ENCODE assay signal across 1 cellular context in genomic region chr20:32204485-32205115, GRCh38.
TF ChIP-seq lines count a peak whose summit lies in the region.

No MANE protein-coding gene starts in this region.

TF ChIP-seq in HepG2, 621 proteins besides CTCF, POLR2A, EP300 and RAD21:
- TF ChIP-seq FOXO4 (CRISPR knock-in tag; conservative IDR thresholded peaks at IDR 0.05), result 0 out of 2 replicates have a peak, but pooled peaks have one; percentile 60
- TF ChIP-seq TBX2 (CRISPR knock-in tag; IDR thresholded peaks at IDR 0.05; ENCODE audit: borderline replicate concordance), result peak; percentile 39; the same call in 1 of the 2 replicates
- TF ChIP-seq FOSL2 (CRISPR knock-in tag; IDR thresholded peaks at IDR 0.05), result no peak
- TF ChIP-seq SOX13 (IDR thresholded peaks at IDR 0.05), result no peak
- no peak for TF ChIP-seq SOX13 (CRISPR knock-in tag; conservative IDR thresholded peaks at IDR 0.05 in 1 of 2, IDR thresholded peaks at IDR 0.05 in 1 of 2)
- 0 out of 2 replicates have a peak, but pooled peaks have one; percentile 46 for TF ChIP-seq ZNF138 (CRISPR knock-in tag; IDR thresholded peaks at IDR 0.05; ENCODE audit: low read depth)
- peak; percentile 38; the same call in 1 of the 2 replicates for TF ChIP-seq GFI1 (CRISPR knock-in tag; IDR thresholded peaks at IDR 0.05; ENCODE audit: borderline replicate concordance)
